Comparison of ENCODE assay signal across 11 cellular contexts in the genomic region with DNA sequence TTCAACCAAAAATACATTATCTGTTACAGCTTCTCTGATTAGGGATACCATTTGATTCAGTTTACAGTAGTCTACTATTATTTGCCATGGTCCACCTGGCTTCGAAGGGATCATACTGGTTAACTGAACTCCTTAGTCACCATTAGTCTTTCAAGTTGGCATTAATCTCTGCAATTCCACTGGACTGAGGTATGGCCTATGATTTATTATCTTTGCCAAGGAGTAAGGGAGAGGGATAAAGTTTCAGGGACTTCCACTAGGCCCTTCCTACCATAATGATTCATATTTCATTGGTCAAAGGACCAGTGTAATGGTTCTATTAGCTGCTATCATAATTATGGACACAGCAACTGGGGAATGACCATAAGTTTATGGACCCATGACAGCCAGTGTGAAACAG.
"Had no signal": no experiment of that assay in that cellular context is flagged by ENCODE, and none has a peak within 500 bp of the region (broad histone marks: within the 10 kb centered on the region; RNA-seq: fewer than 3 reads in every experiment).

No MANE protein-coding gene starts in this region.

- H3K4me1 Mint-ChIP-seq: GM23338 had no signal

- FAIRE-seq: H1, H54 had no signal

- H3K4me2 ChIP-seq: GM23338 had no signal

- ATAC-seq: GM23338, HCT116 had no signal

- H3K36me3 ChIP-seq: HAP-1 had no signal

- H3K9ac ChIP-seq: GM23248 had no signal

- H3K27ac Mint-ChIP-seq: GM23338, H9, HFFc6 had no signal

- H3K27ac ChIP-seq: GM23248 had no signal

- H3K4me1 ChIP-seq: HAP-1 had no signal

- H3K9me3 ChIP-seq: HAP-1 had no signal

- H2AFZ ChIP-seq: GM23248, GM23338 had no signal

- H3K4me3 ChIP-seq: GM23248, GM23338, HAP-1 had no signal

- H3K4me3 Mint-ChIP-seq: GM23338, H9, HFFc6 had no signal

- DNase-seq: GM23248, GOT3, H7, H9, HCEC 1CT, HFFc6 had no signal
